In genomic region chr2:100416397-100416938, GRCh38 we compare ENCODE assay signal across 8 cellular contexts. TPM values are rescaled to one million over a fixed set of nuclear protein-coding genes. Genes with fewer than 3 reads are reported as not detected.
DNase-seq lines count a peak whose midpoint lies in the region; ATAC-seq and TF ChIP-seq lines count a peak whose summit lies in the region.

No MANE protein-coding gene starts in this region.

- DNase-seq in foreskin keratinocyte (no peak), sciatic nerve (ENCODE audit: low spot score) (no peak), RKO (ENCODE audit: low spot score) (no peak), foreskin melanocyte (no peak), OCI-M2 (lab: John Stamatoyannopoulos, UW; ENCODE audit: unreplicated experiment) (no peak)

- H4K20me1 ChIP-seq in SU-DHL-6 (ENCODE audit: low read depth, low read length), result no peaks in the 10 kb centered on the region

- H3K27me3 ChIP-seq in SU-DHL-6 (ENCODE audit: low read length) (no peaks in the 10 kb centered on the region), foreskin keratinocyte (no peaks in the 10 kb centered on the region)

- peak overlapping the region; percentile 90 for H3K4me2 ChIP-seq in SU-DHL-6 (ENCODE audit: low read depth, low read length, poor library complexity, severe bottlenecking)

- TF ChIP-seq CTCF in GM12875 (IDR thresholded peaks at IDR 0.05; ENCODE audit: borderline replicate concordance, insufficient read depth, low read depth, low read length), result no peak
- no peak for TF ChIP-seq CTCF in SU-DHL-6 (IDR thresholded peaks at IDR 0.05; ENCODE audit: insufficient read depth, low read length, poor library complexity, severe bottlenecking)
- no peak for TF ChIP-seq CTCF in foreskin keratinocyte (conservative IDR thresholded peaks at IDR 0.05)

- H3K4me1 ChIP-seq in foreskin keratinocyte, result no peaks in the 10 kb centered on the region

- peaks cover 26% of the 10 kb centered on the region for H3K79me2 ChIP-seq in SU-DHL-6 (ENCODE audit: insufficient read depth, low read length)

- H3K9me2 ChIP-seq in SU-DHL-6 (replicated peaks; ENCODE audit: insufficient read depth, low read length), result no peaks in the 10 kb centered on the region

- intact Hi-C loops in sciatic nerve (cut with DNase I), result no loop called here

- peak overlapping the region; percentile 77 for H2AFZ ChIP-seq in SU-DHL-6 (ENCODE audit: low read depth, low read length, severe bottlenecking)

- ATAC-seq in foreskin keratinocyte (peak; percentile 17), sciatic nerve (peak; percentile 10), HG03565 (IDR thresholded peaks at IDR 0.05; ENCODE audit: unreplicated experiment) (no peak)

- H3K9me3 ChIP-seq in SU-DHL-6 (ENCODE audit: insufficient read depth, low read length), result no peaks in the 10 kb centered on the region

- peaks cover 7% of the 10 kb centered on the region for H3F3A ChIP-seq in SU-DHL-6 (ENCODE audit: insufficient read depth)

- H3K27ac ChIP-seq in SU-DHL-6 (ENCODE audit: low read depth, low read length) (no peak overlapping the region), foreskin keratinocyte (no peak overlapping the region)

- peak overlapping the region; percentile 78 for H3K9ac ChIP-seq in SU-DHL-6 (ENCODE audit: low read length)

- H3K4me3 ChIP-seq in GM12875 (ENCODE audit: low read depth, low read length), result peak overlapping the region; percentile 56
- H3K4me3 ChIP-seq in SU-DHL-6 (ENCODE audit: insufficient read depth, low read length, poor library complexity, severe bottlenecking), result peak overlapping the region; percentile 82

- H3K36me3 ChIP-seq in SU-DHL-6 (ENCODE audit: low read length), result no peaks in the 10 kb centered on the region

RNA-seq across cellular contexts. Expression of gene CHST10, which starts 1.0 kb away (rescaled TPM):
- 4.1 and 6.6 TPM in 2 replicates for total RNA-seq in foreskin keratinocyte
- 3.5 and 4.4 TPM in 2 replicates for polyA plus RNA-seq in foreskin keratinocyte
- total RNA-seq in sciatic nerve, result 12.5 TPM

RNA-seq across cellular contexts. Expression of gene NMS, which starts 53.8 kb away (rescaled TPM):
- total RNA-seq in foreskin keratinocyte (not detected in 2 replicates), sciatic nerve (not detected)
- not detected in 2 replicates for polyA plus RNA-seq in foreskin keratinocyte
